In the genomic region with DNA sequence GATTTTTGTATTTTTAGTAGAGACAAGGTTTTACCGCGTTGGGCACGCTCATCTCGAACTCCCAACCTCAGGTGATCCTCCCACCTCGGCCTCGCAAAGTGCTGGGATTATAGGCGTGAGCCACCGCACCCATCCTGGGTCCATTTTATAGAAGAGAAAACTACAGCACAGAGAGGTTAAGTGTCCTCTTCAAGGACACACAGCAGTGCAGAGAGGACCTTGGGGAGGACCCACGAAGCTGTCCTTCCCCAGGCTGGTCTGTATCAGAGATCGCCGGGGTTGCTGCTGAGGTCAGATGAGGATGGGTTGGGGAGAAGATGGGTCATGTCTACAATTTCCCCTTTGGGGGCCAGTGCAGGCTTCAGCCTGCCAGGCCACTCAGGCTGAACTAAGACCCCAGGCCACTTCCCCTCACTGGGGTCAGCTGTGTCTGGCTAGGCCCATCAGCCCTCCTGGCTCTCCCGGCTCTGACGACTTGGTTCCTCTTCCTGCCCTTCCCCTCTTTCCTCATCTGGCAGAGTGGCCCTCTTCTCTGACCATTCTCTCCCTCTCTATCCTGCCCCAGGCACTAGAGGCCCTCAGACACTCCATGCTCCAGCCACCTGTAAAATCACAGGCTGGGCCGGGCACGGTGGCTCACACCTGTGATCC, we compare ENCODE assay signal across 2 cellular contexts.
TF ChIP-seq lines count a peak whose summit lies in the region.

No MANE protein-coding gene starts in this region.

TF ChIP-seq in A549, 52 proteins besides CTCF, POLR2A, EP300 and RAD21 (continued from another document):
- TF ChIP-seq, protein P1, sequence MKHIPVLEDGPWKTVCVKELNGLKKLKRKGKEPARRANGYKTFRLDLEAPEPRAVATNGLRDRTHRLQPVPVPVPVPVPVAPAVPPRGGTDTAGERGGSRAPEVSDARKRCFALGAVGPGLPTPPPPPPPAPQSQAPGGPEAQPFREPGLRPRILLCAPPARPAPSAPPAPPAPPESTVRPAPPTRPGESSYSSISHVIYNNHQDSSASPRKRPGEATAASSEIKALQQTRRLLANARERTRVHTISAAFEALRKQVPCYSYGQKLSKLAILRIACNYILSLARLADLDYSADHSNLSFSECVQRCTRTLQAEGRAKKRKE (CRISPR knock-in tag; IDR thresholded peaks at IDR 0.05; ENCODE audit: low read depth): no peak

TF ChIP-seq in HEK293, 187 proteins besides CTCF, POLR2A, EP300 and RAD21:
- TF ChIP-seq, protein P2, sequence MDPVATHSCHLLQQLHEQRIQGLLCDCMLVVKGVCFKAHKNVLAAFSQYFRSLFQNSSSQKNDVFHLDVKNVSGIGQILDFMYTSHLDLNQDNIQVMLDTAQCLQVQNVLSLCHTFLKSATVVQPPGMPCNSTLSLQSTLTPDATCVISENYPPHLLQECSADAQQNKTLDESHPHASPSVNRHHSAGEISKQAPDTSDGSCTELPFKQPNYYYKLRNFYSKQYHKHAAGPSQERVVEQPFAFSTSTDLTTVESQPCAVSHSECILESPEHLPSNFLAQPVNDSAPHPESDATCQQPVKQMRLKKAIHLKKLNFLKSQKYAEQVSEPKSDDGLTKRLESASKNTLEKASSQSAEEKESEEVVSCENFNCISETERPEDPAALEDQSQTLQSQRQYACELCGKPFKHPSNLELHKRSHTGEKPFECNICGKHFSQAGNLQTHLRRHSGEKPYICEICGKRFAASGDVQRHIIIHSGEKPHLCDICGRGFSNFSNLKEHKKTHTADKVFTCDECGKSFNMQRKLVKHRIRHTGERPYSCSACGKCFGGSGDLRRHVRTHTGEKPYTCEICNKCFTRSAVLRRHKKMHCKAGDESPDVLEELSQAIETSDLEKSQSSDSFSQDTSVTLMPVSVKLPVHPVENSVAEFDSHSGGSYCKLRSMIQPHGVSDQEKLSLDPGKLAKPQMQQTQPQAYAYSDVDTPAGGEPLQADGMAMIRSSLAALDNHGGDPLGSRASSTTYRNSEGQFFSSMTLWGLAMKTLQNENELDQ (tag by site-specific recombination; IDR thresholded peaks at IDR 0.05; ENCODE audit: low read depth): no peak
- TF ChIP-seq ZNF292 (tag by site-specific recombination; IDR thresholded peaks at IDR 0.05; ENCODE audit: borderline replicate concordance, low read depth) (no peak), ZNF768 (tag by site-specific recombination; IDR thresholded peaks at IDR 0.05) (peak; percentile 82; the same call in 1 of the 2 replicates)
